8 cellular contexts compared by ENCODE assay signal in the genomic region with DNA sequence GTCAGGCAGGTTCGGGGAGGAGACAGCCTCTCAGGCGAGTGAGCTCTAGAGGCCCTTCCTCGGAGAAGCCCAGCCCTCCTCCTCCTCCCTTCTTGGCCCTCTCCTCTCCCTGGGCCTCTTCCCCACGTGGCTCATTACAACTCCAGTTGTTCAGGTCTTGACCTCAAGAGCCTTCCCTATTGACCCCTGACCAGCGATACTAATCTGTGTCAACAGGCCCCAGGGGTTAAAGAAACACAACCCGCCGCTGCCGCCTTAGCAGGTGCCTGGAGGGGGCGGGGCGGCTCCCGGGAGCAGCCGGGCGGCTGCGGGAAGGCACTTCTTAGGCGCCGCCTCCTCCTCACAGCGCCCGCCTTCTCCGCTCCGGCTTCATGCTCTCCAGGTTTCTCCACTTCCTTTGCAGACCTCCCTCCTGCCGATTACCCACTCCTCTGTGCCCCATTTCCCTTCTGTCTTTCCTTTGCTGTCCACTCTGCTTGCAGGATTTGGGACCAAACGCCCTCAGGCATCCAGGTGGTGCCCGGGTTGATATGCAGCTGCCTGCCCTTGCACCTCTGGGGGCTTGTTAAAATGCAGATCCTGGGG. TPM values are rescaled to one million over a fixed set of nuclear protein-coding genes. Genes with fewer than 3 reads are reported as not detected.
A peak's percentile ranks its signal among the peaks of the same experiment; 100 is the strongest.
DNase-seq lines count a peak whose midpoint lies in the region; ATAC-seq and TF ChIP-seq lines count a peak whose summit lies in the region.

No MANE protein-coding gene starts in this region.

- H3K27me3 ChIP-seq in adipocyte (replicated peaks; ENCODE audit: control insufficient read depth, insufficient read depth, low read length), result no peaks in the 10 kb centered on the region

- peak overlapping the region in 3 of 5 donors; percentile 6 to 41 (median 41) for H3K4me3 Mint-ChIP-seq in immature natural killer cell
- peak overlapping the region; percentile 24 for H3K4me3 Mint-ChIP-seq in stimulated activated effector memory CD8-positive, alpha-beta T cell treated with anti-CD3 and anti-CD28 coated beads, Interleukin-12 subunit alpha, Interleukin-12 subunit beta, amount 100 ng/mL, for 72 hours

- peak; percentile 19 for ATAC-seq in stimulated activated effector memory CD8-positive, alpha-beta T cell treated with anti-CD3 and anti-CD28 coated beads, Interleukin-12 subunit alpha, Interleukin-12 subunit beta, amount 100 ng/mL, for 72 hours
- ATAC-seq in GM21528 (IDR thresholded peaks at IDR 0.05; ENCODE audit: low FRiP score, unreplicated experiment), result no peak

- in situ Hi-C loops in G401 (cut with HindIII; ENCODE audit: low sequenced_read_pairs) (loop anchor here (25.0 kb wide), 1 partner anchor 139 kb away; the partner anchor contains the start of gene SYCE2), GM13977 (cut with MboI; ENCODE audit: low pct_unique_long_range_greater_than_20kb, low sequenced_read_pairs, unreplicated experiment) (no loop called here)

- peak overlapping the region; percentile 91 for H3K9ac ChIP-seq in adipocyte (ENCODE audit: low read length)

- peaks cover 0 to 4% (median 0%) of the 10 kb centered on the region in 3 donors for H3K36me3 Mint-ChIP-seq in immature natural killer cell
- no peaks in the 10 kb centered on the region for H3K36me3 Mint-ChIP-seq in stimulated activated effector memory CD8-positive, alpha-beta T cell treated with anti-CD3 and anti-CD28 coated beads, Interleukin-12 subunit alpha, Interleukin-12 subunit beta, amount 100 ng/mL, for 72 hours

- DNase-seq in G401 (ENCODE audit: low spot score) (peak; percentile 76), NCI-H2029 (lab: John Stamatoyannopoulos, UW) (peak; percentile 81), adipocyte (ENCODE audit: low read depth) (peak; percentile 34), immature natural killer cell (no peak), middle frontal gyrus (ENCODE audit: extremely low spot score, low spot score) (no peak), GM13977 (ENCODE audit: low spot score) (no peak)
- DNase-seq in stimulated activated effector memory CD8-positive, alpha-beta T cell treated with anti-CD3 and anti-CD28 coated beads, Interleukin-12 subunit alpha, Interleukin-12 subunit beta, amount 100 ng/mL, for 72 hours (ENCODE audit: low spot score in 2 of 2), result no peak

- H3K9me3 Mint-ChIP-seq in immature natural killer cell, result no peaks in the 10 kb centered on the region
- no peaks in the 10 kb centered on the region for H3K9me3 Mint-ChIP-seq in stimulated activated effector memory CD8-positive, alpha-beta T cell treated with anti-CD3 and anti-CD28 coated beads, Interleukin-12 subunit alpha, Interleukin-12 subunit beta, amount 100 ng/mL, for 72 hours

- peaks cover 9% of the 10 kb centered on the region for H3K36me3 ChIP-seq in adipocyte (ENCODE audit: control insufficient read depth, insufficient read depth, low read length, severe bottlenecking)

- no peak for TF ChIP-seq CTCF in GM13977 (IDR thresholded peaks at IDR 0.05; ENCODE audit: extremely low read depth, insufficient read depth, missing control alignments)

- H3K4me1 ChIP-seq in adipocyte (ENCODE audit: control insufficient read depth, insufficient read depth, low read length), result peaks cover 67% of the 10 kb centered on the region

- H3K9me3 ChIP-seq in adipocyte (ENCODE audit: control insufficient read depth, low read length), result no peaks in the 10 kb centered on the region

- H3K4me3 ChIP-seq in adipocyte (ENCODE audit: low read length), result peak overlapping the region; percentile 2

- H3K27ac Mint-ChIP-seq in immature natural killer cell, result peak overlapping the region in 1 of 6 donors; percentile 60
- H3K27ac Mint-ChIP-seq in stimulated activated effector memory CD8-positive, alpha-beta T cell treated with anti-CD3 and anti-CD28 coated beads, Interleukin-12 subunit alpha, Interleukin-12 subunit beta, amount 100 ng/mL, for 72 hours, result no peak overlapping the region

- H3K4me1 Mint-ChIP-seq in immature natural killer cell, result peaks cover 8 to 21% of the 10 kb centered on the region in 2 donors
- peaks cover 19% of the 10 kb centered on the region for H3K4me1 Mint-ChIP-seq in stimulated activated effector memory CD8-positive, alpha-beta T cell treated with anti-CD3 and anti-CD28 coated beads, Interleukin-12 subunit alpha, Interleukin-12 subunit beta, amount 100 ng/mL, for 72 hours

- peaks cover 3 to 9% (median 3%) of the 10 kb centered on the region in 3 donors for H3K27me3 Mint-ChIP-seq in immature natural killer cell (ENCODE audit: low read depth in 3 of 3)

RNA-seq across cellular contexts. Expression of gene LYL1, which starts 51.0 kb away (rescaled TPM):
- total RNA-seq in G401 (2014; rRNA removed; shearing (Covaris generic)), result not detected in 2 replicates
- polyA plus RNA-seq in immature natural killer cell, result 1 to 10 TPM; 1.1 to 2.2 (median 2.1) TPM

RNA-seq across cellular contexts. Expression of gene NFIX, which starts 56.4 kb away (rescaled TPM):
- 0.86 and 3.6 TPM in 2 replicates for total RNA-seq in G401 (2014; rRNA removed; shearing (Covaris generic))
- polyA plus RNA-seq in immature natural killer cell, result under 1 TPM in 1 of 3 donors, not detected in 2; 0.49 TPM

Comparison
In these comparisons a context has a peak if more than half of its experiments do, and no peak if none do; other contexts are left out.
1. DNase-seq: peak in G401 (single experiment), NCI-H2029 (single experiment) and adipocyte (single experiment); none in immature natural killer cell (0 of 3), stimulated activated effector memory CD8-positive, alpha-beta T cell treated with anti-CD3 and anti-CD28 coated beads, Interleukin-12 subunit alpha, Interleukin-12 subunit beta, amount 100 ng/mL, for 72 hours (0 of 2), middle frontal gyrus (single experiment) and GM13977 (single experiment).